Comparison of ENCODE assay signal across 20 cellular contexts in genomic region chr16:4437366-4437765, GRCh38. TPM values are rescaled to one million over a fixed set of nuclear protein-coding genes. Genes with fewer than 3 reads are reported as not detected.
DNase-seq lines count a peak whose midpoint lies in the region; ATAC-seq and TF ChIP-seq lines count a peak whose summit lies in the region.
"Had no signal": no experiment of that assay in that cellular context is flagged by ENCODE, and none has a peak within 500 bp of the region (broad histone marks: within the 10 kb centered on the region; RNA-seq: fewer than 3 reads in every experiment).

No MANE protein-coding gene starts in this region.

- TF ChIP-seq CTCF in osteoblast (IDR thresholded peaks at IDR 0.05; ENCODE audit: extremely low read depth, low read depth, low read length) = no peak

- no peak for ATAC-seq in T-helper 17 cell
- ATAC-seq in stimulated activated naive B cell treated with anti-CD40 and anti-IgM and Interleukin-4, amounts not matched to agents 10 μg/mL and 1 μg/mL and 100 μg/mL, for 72 hours (replicated peaks) = no peak
- no peak for ATAC-seq in activated CD8-positive, alpha-beta memory T cell treated with anti-CD3 and anti-CD28 coated beads, Interleukin-2, amount 10 ng/mL, durations not matched to agents 7 days and 5 days
- ATAC-seq in HG03280 (IDR thresholded peaks at IDR 0.05; ENCODE audit: unreplicated experiment) = no peak
- ATAC-seq: CD8-positive, alpha-beta T cell; GM12878 had no signal

- peaks cover 8% of the 10 kb centered on the region for H3K4me1 Mint-ChIP-seq in activated naive CD4-positive, alpha-beta T cell treated with anti-CD3 and anti-CD28 coated beads, Interleukin-2, amount 10 ng/mL, durations not matched to agents 7 days and 5 days
- peaks cover 14% of the 10 kb centered on the region for H3K4me1 Mint-ChIP-seq in T-helper 17 cell
- H3K4me1 Mint-ChIP-seq in stimulated activated naive B cell treated with anti-CD40 and anti-IgM and Interleukin-4, amounts not matched to agents 10 μg/mL and 1 μg/mL and 100 μg/mL, for 72 hours = peaks cover 5 to 19% of the 10 kb centered on the region in 2 donors
- H3K4me1 Mint-ChIP-seq in activated CD8-positive, alpha-beta memory T cell treated with anti-CD3 and anti-CD28 coated beads, Interleukin-2, amount 10 ng/mL, durations not matched to agents 7 days and 5 days = peaks cover 13% of the 10 kb centered on the region

- peaks cover 4% of the 10 kb centered on the region for H4K20me1 ChIP-seq in osteoblast (ENCODE audit: insufficient read depth, low read length)

- no peaks in the 10 kb centered on the region for H3K9me3 Mint-ChIP-seq in activated naive CD4-positive, alpha-beta T cell treated with anti-CD3 and anti-CD28 coated beads, Interleukin-2, amount 10 ng/mL, durations not matched to agents 7 days and 5 days
- H3K9me3 Mint-ChIP-seq in stimulated activated naive B cell treated with anti-CD40 and anti-IgM and Interleukin-4, amounts not matched to agents 10 μg/mL and 1 μg/mL and 100 μg/mL, for 72 hours = no peaks in the 10 kb centered on the region
- no peaks in the 10 kb centered on the region for H3K9me3 Mint-ChIP-seq in activated CD8-positive, alpha-beta memory T cell treated with anti-CD3 and anti-CD28 coated beads, Interleukin-2, amount 10 ng/mL, durations not matched to agents 7 days and 5 days (ENCODE audit: low read depth)
- H3K9me3 Mint-ChIP-seq: CD4-positive, alpha-beta T cell; CD8-positive, alpha-beta T cell had no signal

- CTCF ChIA-PET in activated naive CD4-positive, alpha-beta T cell treated with anti-CD3 and anti-CD28 coated beads, Interleukin-2, amount 10 ng/mL, durations not matched to agents 7 days and 5 days (lab: Charles Lee) = no interaction called here
- CTCF ChIA-PET in activated CD8-positive, alpha-beta memory T cell treated with anti-CD3 and anti-CD28 coated beads, Interleukin-2, amount 10 ng/mL, durations not matched to agents 7 days and 5 days (lab: Charles Lee) = interaction anchor here (1.6 kb wide), 1 partner anchor 17 kb away, joined by 3 read pairs; no protein-coding TSS in a partner anchor

- H3K27ac Mint-ChIP-seq in activated naive CD4-positive, alpha-beta T cell treated with anti-CD3 and anti-CD28 coated beads, Interleukin-2, amount 10 ng/mL, durations not matched to agents 7 days and 5 days = peak overlapping the region; percentile 11
- peak overlapping the region; percentile 24 for H3K27ac Mint-ChIP-seq in T-helper 17 cell
- H3K27ac Mint-ChIP-seq in stimulated activated naive B cell treated with anti-CD40 and anti-IgM and Interleukin-4, amounts not matched to agents 10 μg/mL and 1 μg/mL and 100 μg/mL, for 72 hours = peak overlapping the region; percentile 2
- no peak overlapping the region for H3K27ac Mint-ChIP-seq in activated CD8-positive, alpha-beta memory T cell treated with anti-CD3 and anti-CD28 coated beads, Interleukin-2, amount 10 ng/mL, durations not matched to agents 7 days and 5 days
- H3K27ac Mint-ChIP-seq: CD4-positive, alpha-beta T cell; CD8-positive, alpha-beta T cell had no signal

- no peaks in the 10 kb centered on the region for H3K27me3 ChIP-seq in osteoblast (ENCODE audit: insufficient read depth, low read length)
- H3K27me3 ChIP-seq: BE2C; BLaER1 treated with 17β-estradiol and CSF1 and Interleukin-3, amounts not matched to agents 10 nM and 100 nM had no signal

- H3K36me3 ChIP-seq in osteoblast (ENCODE audit: insufficient read depth, low read length) = peaks cover 87% of the 10 kb centered on the region

- no peaks in the 10 kb centered on the region for H3K27me3 Mint-ChIP-seq in activated naive CD4-positive, alpha-beta T cell treated with anti-CD3 and anti-CD28 coated beads, Interleukin-2, amount 10 ng/mL, durations not matched to agents 7 days and 5 days
- no peaks in the 10 kb centered on the region for H3K27me3 Mint-ChIP-seq in T-helper 17 cell
- no peaks in the 10 kb centered on the region for H3K27me3 Mint-ChIP-seq in stimulated activated naive B cell treated with anti-CD40 and anti-IgM and Interleukin-4, amounts not matched to agents 10 μg/mL and 1 μg/mL and 100 μg/mL, for 72 hours
- H3K27me3 Mint-ChIP-seq in activated CD8-positive, alpha-beta memory T cell treated with anti-CD3 and anti-CD28 coated beads, Interleukin-2, amount 10 ng/mL, durations not matched to agents 7 days and 5 days = no peaks in the 10 kb centered on the region
- H3K27me3 Mint-ChIP-seq: CD4-positive, alpha-beta T cell had no signal

- H3K4me1 ChIP-seq in osteoblast (ENCODE audit: insufficient read depth, low read length) = peaks cover 3% of the 10 kb centered on the region
- H3K4me1 ChIP-seq: BE2C, Caco-2 had no signal

- peaks cover 55% of the 10 kb centered on the region for H3K36me3 Mint-ChIP-seq in activated naive CD4-positive, alpha-beta T cell treated with anti-CD3 and anti-CD28 coated beads, Interleukin-2, amount 10 ng/mL, durations not matched to agents 7 days and 5 days
- H3K36me3 Mint-ChIP-seq in T-helper 17 cell (ENCODE audit: low read depth) = peaks cover 7% of the 10 kb centered on the region
- peaks cover 31 to 48% of the 10 kb centered on the region in 2 donors for H3K36me3 Mint-ChIP-seq in stimulated activated naive B cell treated with anti-CD40 and anti-IgM and Interleukin-4, amounts not matched to agents 10 μg/mL and 1 μg/mL and 100 μg/mL, for 72 hours
- peaks cover 45% of the 10 kb centered on the region for H3K36me3 Mint-ChIP-seq in activated CD8-positive, alpha-beta memory T cell treated with anti-CD3 and anti-CD28 coated beads, Interleukin-2, amount 10 ng/mL, durations not matched to agents 7 days and 5 days

- H3K4me3 Mint-ChIP-seq in activated naive CD4-positive, alpha-beta T cell treated with anti-CD3 and anti-CD28 coated beads, Interleukin-2, amount 10 ng/mL, durations not matched to agents 7 days and 5 days = no peak overlapping the region
- no peak overlapping the region for H3K4me3 Mint-ChIP-seq in T-helper 17 cell
- no peak overlapping the region for H3K4me3 Mint-ChIP-seq in stimulated activated naive B cell treated with anti-CD40 and anti-IgM and Interleukin-4, amounts not matched to agents 10 μg/mL and 1 μg/mL and 100 μg/mL, for 72 hours
- H3K4me3 Mint-ChIP-seq in activated CD8-positive, alpha-beta memory T cell treated with anti-CD3 and anti-CD28 coated beads, Interleukin-2, amount 10 ng/mL, durations not matched to agents 7 days and 5 days = no peak overlapping the region
- H3K4me3 Mint-ChIP-seq: CD4-positive, alpha-beta T cell; CD8-positive, alpha-beta T cell had no signal

- no peak overlapping the region for H3K4me3 ChIP-seq in osteoblast (ENCODE audit: insufficient read depth, low read length)
- H3K4me3 ChIP-seq: BLaER1 treated with 17β-estradiol and CSF1 and Interleukin-3, amounts not matched to agents 10 nM and 100 nM; GM12878 had no signal

- no peak overlapping the region for H3K4me2 ChIP-seq in osteoblast (ENCODE audit: insufficient read depth, low read length)

- H3K79me2 ChIP-seq in osteoblast (ENCODE audit: insufficient read depth, low read length) = peaks cover 25% of the 10 kb centered on the region

- H3K9me3 ChIP-seq in T-helper 17 cell (ENCODE audit: control insufficient read depth, low read length, poor library complexity, severe bottlenecking) = no peaks in the 10 kb centered on the region
- H3K9me3 ChIP-seq in osteoblast (ENCODE audit: low read depth, low read length) = no peaks in the 10 kb centered on the region
- H3K9me3 ChIP-seq: BE2C; BLaER1 treated with 17β-estradiol and CSF1 and Interleukin-3, amounts not matched to agents 10 nM and 100 nM; Caco-2 had no signal

- H2AFZ ChIP-seq in osteoblast (ENCODE audit: low read length) = no peak overlapping the region

- H3K27ac ChIP-seq in osteoblast (ENCODE audit: low read depth, low read length) = no peak overlapping the region
- H3K27ac ChIP-seq: BLaER1 treated with 17β-estradiol and CSF1 and Interleukin-3, amounts not matched to agents 10 nM and 100 nM; C4-2B had no signal

- no peak for DNase-seq in activated naive CD4-positive, alpha-beta T cell treated with anti-CD3 and anti-CD28 coated beads, Interleukin-2, amount 10 ng/mL, durations not matched to agents 7 days and 5 days
- DNase-seq in activated naive CD4-positive, alpha-beta T cell treated with Interleukin-2 at 50 U/mL for 16 hours = no peak
- no peak for DNase-seq in T-helper 17 cell
- peak; percentile 13 for DNase-seq in osteoblast (ENCODE audit: insufficient read length, low spot score, missing footprints)
- DNase-seq in stimulated activated naive B cell treated with anti-CD40 and anti-IgM and Interleukin-4, amounts not matched to agents 10 μg/mL and 1 μg/mL and 100 μg/mL, for 72 hours = no peak
- no peak for DNase-seq in stimulated activated CD4-positive, alpha-beta T cell treated with anti-CD3 and anti-CD28 coated beads, Interleukin-15, amount 100 ng/mL, for 24 hours
- DNase-seq in activated CD8-positive, alpha-beta memory T cell treated with anti-CD3 and anti-CD28 coated beads, Interleukin-2, amount 10 ng/mL, durations not matched to agents 7 days and 5 days = no peak
- DNase-seq: 8988T; ACHN; BE2C; Caco-2; Calu3; CD4-positive, alpha-beta T cell; CD8-positive, alpha-beta T cell; DMS79 treated with DMSO at 0.1 percent for 48 hours; GF-D8 had no signal

RNA-seq across cellular contexts. Expression of gene DNAJA3, which starts 11.7 kb away (rescaled TPM):
- total RNA-seq in T-helper 17 cell (10 to 100 TPM; 27.9 to 29.7 TPM), osteoblast (30.0 and 30.9 TPM in 2 replicates)
- 10 to 100 TPM; 64.0 to 68.7 TPM for total RNA-seq in activated CD8-positive, alpha-beta memory T cell treated with anti-CD3 and anti-CD28 coated beads, Interleukin-2, amount 10 ng/mL, durations not matched to agents 7 days and 5 days

RNA-seq across cellular contexts. Expression of gene CORO7, which starts 21.0 kb away (rescaled TPM):
- total RNA-seq in T-helper 17 cell (100 to 1,000 TPM; 733 to 757 TPM), osteoblast (9.7 and 17.7 TPM in 2 replicates)
- 100 to 1,000 TPM; 142 to 246 TPM for total RNA-seq in activated CD8-positive, alpha-beta memory T cell treated with anti-CD3 and anti-CD28 coated beads, Interleukin-2, amount 10 ng/mL, durations not matched to agents 7 days and 5 days

RNA-seq across cellular contexts. Expression of gene NMRAL1, which starts 37.1 kb away (rescaled TPM):
- total RNA-seq in T-helper 17 cell (10 to 100 TPM; 40.5 to 45.4 TPM), osteoblast (71.0 and 90.5 TPM in 2 replicates)
- total RNA-seq in activated CD8-positive, alpha-beta memory T cell treated with anti-CD3 and anti-CD28 coated beads, Interleukin-2, amount 10 ng/mL, durations not matched to agents 7 days and 5 days = 10 to 100 TPM; 52.5 to 72.5 TPM

RNA-seq across cellular contexts. Expression of gene HMOX2, which starts 38.8 kb away (rescaled TPM):
- total RNA-seq in T-helper 17 cell = 10 to 100 TPM; 31.9 to 58.8 TPM
- total RNA-seq in osteoblast = 39.4 and 44.5 TPM in 2 replicates
- total RNA-seq in activated CD8-positive, alpha-beta memory T cell treated with anti-CD3 and anti-CD28 coated beads, Interleukin-2, amount 10 ng/mL, durations not matched to agents 7 days and 5 days = 100 to 1,000 TPM in 1 of 2 experiments, 10 to 100 TPM in 1; 96.5 to 103 TPM
